Comparison of ENCODE assay signal across 8 cellular contexts in the genomic region with DNA sequence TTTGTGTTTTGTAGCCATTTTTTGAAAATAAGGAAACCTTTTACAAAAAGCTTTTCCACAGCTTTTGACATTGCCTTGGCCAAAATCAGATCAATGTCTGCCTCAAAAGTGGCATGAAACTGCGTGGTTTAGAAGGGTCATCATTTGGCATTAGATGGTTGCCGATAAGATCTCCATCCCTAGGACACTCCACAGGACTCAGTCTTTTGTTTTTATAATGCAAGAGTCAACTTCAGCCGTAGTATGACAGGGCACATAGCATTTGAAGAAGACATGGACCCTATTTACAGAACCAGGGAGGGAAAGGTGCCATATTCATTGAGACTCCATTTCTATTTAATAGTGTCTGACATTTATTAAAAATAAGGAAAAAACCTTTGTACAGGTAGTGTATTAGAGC. TPM values are rescaled to one million over a fixed set of nuclear protein-coding genes. Genes with fewer than 3 reads are reported as not detected.
DNase-seq lines count a peak whose midpoint lies in the region; ATAC-seq and TF ChIP-seq lines count a peak whose summit lies in the region.

No MANE protein-coding gene starts in this region.

- H3K79me2 ChIP-seq in hepatocyte: peaks cover 14% of the 10 kb centered on the region

- intact Hi-C loops in activated T-helper 2 cell treated with anti-CD3 and anti-CD28 coated beads, Interferon-gamma antibody, Interleukin-2, Interleukin-4, amounts not matched to agents 10 μg/mL and 5 μg/mL and 100 μg/mL, durations not matched to agents 14 hours and 24 hours and 36 hours (cut with micrococcal nuclease): no loop called here

- TF ChIP-seq POLR2A in tibial nerve (IDR thresholded peaks at IDR 0.05): no peak

- H3K36me3 Mint-ChIP-seq in activated CD8-positive, alpha-beta memory T cell treated with anti-CD3 and anti-CD28 coated beads, Interleukin-2, amount 10 ng/mL, durations not matched to agents 7 days and 5 days: peaks cover 11% of the 10 kb centered on the region
- peaks cover 21% of the 10 kb centered on the region for H3K36me3 Mint-ChIP-seq in activated T-helper 2 cell treated with anti-CD3 and anti-CD28 coated beads, Interferon-gamma antibody, Interleukin-2, Interleukin-4, amounts not matched to agents 10 μg/mL and 5 μg/mL and 100 μg/mL, durations not matched to agents 14 hours and 24 hours and 36 hours (ENCODE audit: low read depth)
- H3K36me3 Mint-ChIP-seq in stimulated activated memory B cell treated with anti-CD40 and anti-IgM and Interleukin-4, amounts not matched to agents 10 μg/mL and 1 μg/mL and 100 μg/mL, for 72 hours: peaks cover 8% of the 10 kb centered on the region

- H3K27ac ChIP-seq in hepatocyte (peak overlapping the region; percentile 96), tibial nerve (peak overlapping the region in 1 of 4 donors; percentile 85)

- peaks cover 8% of the 10 kb centered on the region for H3K4me1 ChIP-seq in hepatocyte (ENCODE audit: insufficient read depth)
- H3K4me1 ChIP-seq in tibial nerve: peaks cover 0 to 9% (median 3%) of the 10 kb centered on the region in 4 donors

- H3K4me2 ChIP-seq in hepatocyte: peak overlapping the region; percentile 90

- CTCF ChIA-PET in activated CD8-positive, alpha-beta memory T cell treated with anti-CD3 and anti-CD28 coated beads, Interleukin-2, amount 10 ng/mL, durations not matched to agents 7 days and 5 days (lab: Charles Lee): interaction anchor here (2.1 kb wide), 1 partner anchor 17 kb away, joined by 5 read pairs; no protein-coding TSS in a partner anchor

- no peak for TF ChIP-seq CTCF in hepatocyte (IDR thresholded peaks at IDR 0.05; ENCODE audit: poor library complexity)
- no peak for TF ChIP-seq CTCF in tibial nerve (IDR thresholded peaks at IDR 0.05)

- H4K20me1 ChIP-seq in hepatocyte (ENCODE audit: insufficient read depth, poor library complexity, severe bottlenecking): no peaks in the 10 kb centered on the region

- peaks cover 24% of the 10 kb centered on the region for H3K4me1 Mint-ChIP-seq in activated CD8-positive, alpha-beta memory T cell treated with anti-CD3 and anti-CD28 coated beads, Interleukin-2, amount 10 ng/mL, durations not matched to agents 7 days and 5 days
- H3K4me1 Mint-ChIP-seq in activated T-helper 2 cell treated with anti-CD3 and anti-CD28 coated beads, Interferon-gamma antibody, Interleukin-2, Interleukin-4, amounts not matched to agents 10 μg/mL and 5 μg/mL and 100 μg/mL, durations not matched to agents 14 hours and 24 hours and 36 hours (ENCODE audit: low read depth): peaks cover 23% of the 10 kb centered on the region
- peaks cover 19% of the 10 kb centered on the region for H3K4me1 Mint-ChIP-seq in stimulated activated memory B cell treated with anti-CD40 and anti-IgM and Interleukin-4, amounts not matched to agents 10 μg/mL and 1 μg/mL and 100 μg/mL, for 72 hours

- peak overlapping the region; percentile 85 for H3K4me3 Mint-ChIP-seq in activated CD8-positive, alpha-beta memory T cell treated with anti-CD3 and anti-CD28 coated beads, Interleukin-2, amount 10 ng/mL, durations not matched to agents 7 days and 5 days
- H3K4me3 Mint-ChIP-seq in activated T-helper 2 cell treated with anti-CD3 and anti-CD28 coated beads, Interferon-gamma antibody, Interleukin-2, Interleukin-4, amounts not matched to agents 10 μg/mL and 5 μg/mL and 100 μg/mL, durations not matched to agents 14 hours and 24 hours and 36 hours (ENCODE audit: low read depth): peak overlapping the region; percentile 92
- H3K4me3 Mint-ChIP-seq in stimulated activated memory B cell treated with anti-CD40 and anti-IgM and Interleukin-4, amounts not matched to agents 10 μg/mL and 1 μg/mL and 100 μg/mL, for 72 hours: peak overlapping the region; percentile 86

- WGBS in hepatocyte (ENCODE audit: low lambda C conversion rate, missing lambda C conversion rate): 59% methylated on average over 3 of the region's 3 CpGs
- WGBS in tibial nerve, 2 donors: 70 to 80% methylated on average over 3 of the region's 3 CpGs

- ATAC-seq in activated CD8-positive, alpha-beta memory T cell treated with anti-CD3 and anti-CD28 coated beads, Interleukin-2, amount 10 ng/mL, durations not matched to agents 7 days and 5 days: no peak
- ATAC-seq in stimulated activated memory B cell treated with anti-CD40 and anti-IgM and Interleukin-4, amounts not matched to agents 10 μg/mL and 1 μg/mL and 100 μg/mL, for 72 hours: no peak

- no peaks in the 10 kb centered on the region for H3K27me3 Mint-ChIP-seq in activated CD8-positive, alpha-beta memory T cell treated with anti-CD3 and anti-CD28 coated beads, Interleukin-2, amount 10 ng/mL, durations not matched to agents 7 days and 5 days
- no peaks in the 10 kb centered on the region for H3K27me3 Mint-ChIP-seq in activated T-helper 2 cell treated with anti-CD3 and anti-CD28 coated beads, Interferon-gamma antibody, Interleukin-2, Interleukin-4, amounts not matched to agents 10 μg/mL and 5 μg/mL and 100 μg/mL, durations not matched to agents 14 hours and 24 hours and 36 hours (ENCODE audit: low read depth)
- H3K27me3 Mint-ChIP-seq in stimulated activated memory B cell treated with anti-CD40 and anti-IgM and Interleukin-4, amounts not matched to agents 10 μg/mL and 1 μg/mL and 100 μg/mL, for 72 hours: no peaks in the 10 kb centered on the region

- TF ChIP-seq EP300 in tibial nerve (IDR thresholded peaks at IDR 0.05): no peak

- no peaks in the 10 kb centered on the region for H3K36me3 ChIP-seq in hepatocyte (replicated peaks; ENCODE audit: insufficient read depth, low read depth)
- H3K36me3 ChIP-seq in tibial nerve: no peaks in the 10 kb centered on the region

- H3K4me3 ChIP-seq in hepatocyte (no peak overlapping the region), tibial nerve (peak overlapping the region in 1 of 4 donors; percentile 67)

- H3K27me3 ChIP-seq in hepatocyte (no peaks in the 10 kb centered on the region), tibial nerve (no peaks in the 10 kb centered on the region)

- H3K9me3 ChIP-seq in hepatocyte (ENCODE audit: low read depth): no peaks in the 10 kb centered on the region
- no peaks in the 10 kb centered on the region for H3K9me3 ChIP-seq in tibial nerve

- DNase-seq in activated CD8-positive, alpha-beta memory T cell treated with anti-CD3 and anti-CD28 coated beads, Interleukin-2, amount 10 ng/mL, durations not matched to agents 7 days and 5 days: no peak
- no peak for DNase-seq in activated CD8-positive, alpha-beta memory T cell treated with anti-CD3 and anti-CD28 coated beads for 24 hours
- DNase-seq in activated T-helper 2 cell treated with anti-CD3 and anti-CD28 coated beads, Interferon-gamma antibody, Interleukin-2, Interleukin-4, amounts not matched to agents 10 μg/mL and 5 μg/mL and 100 μg/mL, durations not matched to agents 14 hours and 24 hours and 36 hours (ENCODE audit: low spot score): no peak
- DNase-seq in hepatocyte (ENCODE audit: low spot score) (no peak), tibial nerve (ENCODE audit: low spot score in 2 of 2) (no peak), HT-29 (ENCODE audit: low spot score) (no peak), NCI-H446 (lab: John Stamatoyannopoulos, UW) (no peak)

- H3K27ac Mint-ChIP-seq in activated CD8-positive, alpha-beta memory T cell treated with anti-CD3 and anti-CD28 coated beads, Interleukin-2, amount 10 ng/mL, durations not matched to agents 7 days and 5 days: peak overlapping the region; percentile 90
- peak overlapping the region; percentile 69 for H3K27ac Mint-ChIP-seq in activated T-helper 2 cell treated with anti-CD3 and anti-CD28 coated beads, Interferon-gamma antibody, Interleukin-2, Interleukin-4, amounts not matched to agents 10 μg/mL and 5 μg/mL and 100 μg/mL, durations not matched to agents 14 hours and 24 hours and 36 hours
- peak overlapping the region; percentile 73 for H3K27ac Mint-ChIP-seq in stimulated activated memory B cell treated with anti-CD40 and anti-IgM and Interleukin-4, amounts not matched to agents 10 μg/mL and 1 μg/mL and 100 μg/mL, for 72 hours

- H3K9me3 Mint-ChIP-seq in activated CD8-positive, alpha-beta memory T cell treated with anti-CD3 and anti-CD28 coated beads, Interleukin-2, amount 10 ng/mL, durations not matched to agents 7 days and 5 days (ENCODE audit: low read depth): no peaks in the 10 kb centered on the region
- no peaks in the 10 kb centered on the region for H3K9me3 Mint-ChIP-seq in activated T-helper 2 cell treated with anti-CD3 and anti-CD28 coated beads, Interferon-gamma antibody, Interleukin-2, Interleukin-4, amounts not matched to agents 10 μg/mL and 5 μg/mL and 100 μg/mL, durations not matched to agents 14 hours and 24 hours and 36 hours
- no peaks in the 10 kb centered on the region for H3K9me3 Mint-ChIP-seq in stimulated activated memory B cell treated with anti-CD40 and anti-IgM and Interleukin-4, amounts not matched to agents 10 μg/mL and 1 μg/mL and 100 μg/mL, for 72 hours

- no peaks in the 10 kb centered on the region for H3K9me2 ChIP-seq in hepatocyte (replicated peaks; ENCODE audit: insufficient read depth)

- H2AFZ ChIP-seq in hepatocyte: no peak overlapping the region

RNA-seq across cellular contexts. Expression of a gene that starts 1.3 kb away (rescaled TPM):
- 10 to 100 TPM in 1 of 2 experiments, 1 to 10 TPM in 1; 9.6 to 13.3 TPM for total RNA-seq in activated CD8-positive, alpha-beta memory T cell treated with anti-CD3 and anti-CD28 coated beads, Interleukin-2, amount 10 ng/mL, durations not matched to agents 7 days and 5 days
- 14.0 and 14.9 TPM in 2 replicates for total RNA-seq in activated T-helper 2 cell treated with anti-CD3 and anti-CD28 coated beads, Interferon-gamma antibody, Interleukin-2, Interleukin-4, amounts not matched to agents 10 μg/mL and 5 μg/mL and 100 μg/mL, durations not matched to agents 14 hours and 24 hours and 36 hours
- total RNA-seq in hepatocyte (17.7 and 30.2 TPM in 2 replicates), tibial nerve (10 to 100 TPM; 24.9 to 32.6 (median 27.7) TPM)
- polyA plus RNA-seq in hepatocyte: 156 and 164 TPM in 2 replicates
- total RNA-seq in HT-29 (2014; rRNA removed; shearing (Covaris generic)): 11.7 and 13.1 TPM in 2 replicates

RNA-seq across cellular contexts. Expression of a gene that starts 18.4 kb away (rescaled TPM):
- total RNA-seq in activated CD8-positive, alpha-beta memory T cell treated with anti-CD3 and anti-CD28 coated beads, Interleukin-2, amount 10 ng/mL, durations not matched to agents 7 days and 5 days: 10 to 100 TPM; 22.1 to 25.9 TPM
- 36.5 and 38.8 TPM in 2 replicates for total RNA-seq in activated T-helper 2 cell treated with anti-CD3 and anti-CD28 coated beads, Interferon-gamma antibody, Interleukin-2, Interleukin-4, amounts not matched to agents 10 μg/mL and 5 μg/mL and 100 μg/mL, durations not matched to agents 14 hours and 24 hours and 36 hours
- total RNA-seq in hepatocyte (65.9 and 84.2 TPM in 2 replicates), tibial nerve (100 to 1,000 TPM in 1 of 4 donors, 10 to 100 TPM in 3; 78.1 to 131 (median 87.0) TPM)
- 375 and 384 TPM in 2 replicates for polyA plus RNA-seq in hepatocyte
- not detected in 2 replicates for total RNA-seq in HT-29 (2014; rRNA removed; shearing (Covaris generic))

RNA-seq across cellular contexts. Expression of a gene that starts 28.3 kb away (rescaled TPM):
- total RNA-seq in activated CD8-positive, alpha-beta memory T cell treated with anti-CD3 and anti-CD28 coated beads, Interleukin-2, amount 10 ng/mL, durations not matched to agents 7 days and 5 days: under 1 TPM in 1 of 2 experiments, not detected in 1; 0.42 TPM
- total RNA-seq in activated T-helper 2 cell treated with anti-CD3 and anti-CD28 coated beads, Interferon-gamma antibody, Interleukin-2, Interleukin-4, amounts not matched to agents 10 μg/mL and 5 μg/mL and 100 μg/mL, durations not matched to agents 14 hours and 24 hours and 36 hours: 0.82 and 0.92 TPM in 2 replicates
- total RNA-seq in hepatocyte (9.4 and 11.9 TPM in 2 replicates), tibial nerve (10 to 100 TPM in 2 of 4 donors, 1 to 10 TPM in 2; 8.0 to 12.3 (median 9.1) TPM)
- polyA plus RNA-seq in hepatocyte: 25.9 and 28.3 TPM in 2 replicates
- total RNA-seq in HT-29 (2014; rRNA removed; shearing (Covaris generic)): not detected in 2 replicates

RNA-seq across cellular contexts. Expression of a gene that starts 47.9 kb away (rescaled TPM):
- total RNA-seq in activated CD8-positive, alpha-beta memory T cell treated with anti-CD3 and anti-CD28 coated beads, Interleukin-2, amount 10 ng/mL, durations not matched to agents 7 days and 5 days: not detected
- 0.09 and 0.14 TPM in 2 replicates for total RNA-seq in activated T-helper 2 cell treated with anti-CD3 and anti-CD28 coated beads, Interferon-gamma antibody, Interleukin-2, Interleukin-4, amounts not matched to agents 10 μg/mL and 5 μg/mL and 100 μg/mL, durations not matched to agents 14 hours and 24 hours and 36 hours
- total RNA-seq in hepatocyte (10.6 and 12.3 TPM in 2 replicates), tibial nerve (1 to 10 TPM; 3.0 to 7.6 (median 6.1) TPM)
- 14.9 and 16.1 TPM in 2 replicates for polyA plus RNA-seq in hepatocyte
- total RNA-seq in HT-29 (2014; rRNA removed; shearing (Covaris generic)): not detected in 2 replicates

RNA-seq across cellular contexts. Expression of a gene that starts 59.8 kb away (rescaled TPM):
- total RNA-seq in activated CD8-positive, alpha-beta memory T cell treated with anti-CD3 and anti-CD28 coated beads, Interleukin-2, amount 10 ng/mL, durations not matched to agents 7 days and 5 days: 1 to 10 TPM in 1 of 2 experiments, under 1 TPM in 1; 0.44 to 1.1 TPM
- total RNA-seq in activated T-helper 2 cell treated with anti-CD3 and anti-CD28 coated beads, Interferon-gamma antibody, Interleukin-2, Interleukin-4, amounts not matched to agents 10 μg/mL and 5 μg/mL and 100 μg/mL, durations not matched to agents 14 hours and 24 hours and 36 hours: 1.8 and 1.9 TPM in 2 replicates
- total RNA-seq in hepatocyte (3.2 and 4.4 TPM in 2 replicates), tibial nerve (10 to 100 TPM in 3 of 4 donors, 1 to 10 TPM in 1; 8.0 to 18.0 (median 16.0) TPM)
- 2.6 and 3.4 TPM in 2 replicates for polyA plus RNA-seq in hepatocyte
- total RNA-seq in HT-29 (2014; rRNA removed; shearing (Covaris generic)): not detected in 2 replicates

Comparison
In these comparisons a context has a peak if more than half of its experiments do, and no peak if none do; other contexts are left out.
1. RNA of a gene that starts 18.4 kb away (total RNA-seq): 78.1 to 131 TPM in tibial nerve, 65.9 to 84.2 TPM in hepatocyte, 36.5 to 38.8 TPM in activated T-helper 2 cell treated with anti-CD3 and anti-CD28 coated beads, Interferon-gamma antibody, Interleukin-2, Interleukin-4, amounts not matched to agents 10 μg/mL and 5 μg/mL and 100 μg/mL, durations not matched to agents 14 hours and 24 hours and 36 hours and 22.1 to 25.9 TPM in activated CD8-positive, alpha-beta memory T cell treated with anti-CD3 and anti-CD28 coated beads, Interleukin-2, amount 10 ng/mL, durations not matched to agents 7 days and 5 days; not detected in HT-29; every median in the first group is over 10 times any median in the second.
2. Peak in every context shown above with its lines, with median percentiles within 50 percentile points of each other: H3K27ac Mint-ChIP-seq and H3K4me3 Mint-ChIP-seq.